13 cellular contexts compared by ENCODE assay signal in genomic region chr12:131137836-131138637, GRCh38.
DNase-seq lines count a peak whose midpoint lies in the region; FAIRE-seq and TF ChIP-seq lines count a peak whose summit lies in the region.
"Had no signal": no experiment of that assay in that cellular context is flagged by ENCODE, and none has a peak within 500 bp of the region (broad histone marks: within the 10 kb centered on the region; RNA-seq: fewer than 3 reads in every experiment).

No MANE protein-coding gene starts in this region.

- H3K4ac ChIP-seq in mesendoderm (ENCODE audit: low read depth, low read length): no peak overlapping the region

- no peaks in the 10 kb centered on the region for H3F3A ChIP-seq in Loucy (ENCODE audit: low read depth)

- H4K8ac ChIP-seq in mesendoderm (ENCODE audit: low read depth, low read length): no peak overlapping the region

- H3K27me3 ChIP-seq in BLaER1: no peaks in the 10 kb centered on the region
- H3K27me3 ChIP-seq in Loucy (ENCODE audit: insufficient read depth, low read length, poor library complexity, severe bottlenecking): no peaks in the 10 kb centered on the region
- no peaks in the 10 kb centered on the region for H3K27me3 ChIP-seq in dorsolateral prefrontal cortex
- no peaks in the 10 kb centered on the region for H3K27me3 ChIP-seq in mesendoderm (ENCODE audit: insufficient read depth, low read length, poor library complexity)

- FAIRE-seq in GM12892 (lab: Jason Lieb, UNC): no peak
- FAIRE-seq: colon had no signal

- H3K9ac ChIP-seq in BLaER1 (no peak overlapping the region), Loucy (ENCODE audit: low read depth, low read length, poor library complexity, severe bottlenecking) (no peak overlapping the region), mesendoderm (ENCODE audit: low read length) (no peak overlapping the region)

- H3K9me3 ChIP-seq in BLaER1 (no peaks in the 10 kb centered on the region), Loucy (ENCODE audit: insufficient read depth, low read depth, low read length) (no peaks in the 10 kb centered on the region)

- intact Hi-C loops in dorsolateral prefrontal cortex (cut with DNase I): loop anchor here in 1 of 2 donors (10.0 kb wide), 1 partner anchor 223 kb away; no protein-coding TSS in a partner anchor

- no peak overlapping the region for H3K56ac ChIP-seq in mesendoderm (ENCODE audit: low read length)

- no peak overlapping the region for H2BK15ac ChIP-seq in mesendoderm (replicated peaks; ENCODE audit: low read depth)

- no peak overlapping the region for H2BK5ac ChIP-seq in mesendoderm (ENCODE audit: low read length)

- peaks cover 37% of the 10 kb centered on the region for H3K4me1 ChIP-seq in BLaER1
- no peaks in the 10 kb centered on the region for H3K4me1 ChIP-seq in Loucy (ENCODE audit: insufficient read depth, low read length, poor library complexity, severe bottlenecking)
- H3K4me1 ChIP-seq in mesendoderm (ENCODE audit: control insufficient read depth, low read depth, low read length): no peaks in the 10 kb centered on the region

- no CpG with 5 or more reads among the region's 28 CpGs for WGBS in mesendoderm (ENCODE audit: extremely low coverage, insufficient coverage, low lambda C conversion rate)

- H3K4me3 ChIP-seq in BLaER1 (no peak overlapping the region), Loucy (ENCODE audit: low read length, poor library complexity, severe bottlenecking) (no peak overlapping the region), dorsolateral prefrontal cortex (no peak overlapping the region), mesendoderm (ENCODE audit: low read length) (no peak overlapping the region)

- TF ChIP-seq CTCF in Loucy (conservative IDR thresholded peaks at IDR 0.05; ENCODE audit: low read length): no peak; the same call in 1 of the 2 replicates
- no peak for TF ChIP-seq CTCF in dorsolateral prefrontal cortex (IDR thresholded peaks at IDR 0.05 in 54 of 56, conservative IDR thresholded peaks at IDR 0.05 in 2 of 56; ENCODE audit: low read depth in 1 of 56, partially characterized antibody in 56 of 56)

- no peak overlapping the region for H2BK120ac ChIP-seq in mesendoderm (ENCODE audit: low read depth, low read length)

- peak overlapping the region; percentile 37 for H3K4me2 ChIP-seq in BLaER1
- no peak overlapping the region for H3K4me2 ChIP-seq in Loucy (ENCODE audit: low read depth, low read length, poor library complexity, severe bottlenecking)
- no peak overlapping the region for H3K4me2 ChIP-seq in mesendoderm (ENCODE audit: low read length)

- H3K23ac ChIP-seq in mesendoderm (ENCODE audit: low read length): no peak overlapping the region

- no peaks in the 10 kb centered on the region for H3K79me1 ChIP-seq in mesendoderm (ENCODE audit: low read length)

- no peak overlapping the region for H2AK5ac ChIP-seq in mesendoderm (ENCODE audit: low read length)

- no peaks in the 10 kb centered on the region for H3K79me2 ChIP-seq in Loucy (ENCODE audit: insufficient read depth, low read length)
- no peaks in the 10 kb centered on the region for H3K79me2 ChIP-seq in mesendoderm (ENCODE audit: control insufficient read depth, insufficient read depth, low read length)

- H4K20me1 ChIP-seq in BLaER1 (no peaks in the 10 kb centered on the region), Loucy (ENCODE audit: insufficient read depth, low read length, poor library complexity, severe bottlenecking) (no peaks in the 10 kb centered on the region)

- no peak for TF ChIP-seq POLR2A in GM12892 (IDR thresholded peaks at IDR 0.05; ENCODE audit: low read depth, low read length)

- H3K27ac ChIP-seq in BLaER1 (no peak overlapping the region), dorsolateral prefrontal cortex (peak overlapping the region in 48 of 59 donors; percentile 10 to 86 (median 56)), mesendoderm (ENCODE audit: low read depth, low read length) (no peak overlapping the region)

- H3K36me3 ChIP-seq in BLaER1 (peaks cover 18% of the 10 kb centered on the region; the same call in 1 of the 2 replicates), Loucy (ENCODE audit: insufficient read depth, low read length) (no peaks in the 10 kb centered on the region), mesendoderm (ENCODE audit: control insufficient read depth, insufficient read depth, low read length) (no peaks in the 10 kb centered on the region)

- peak overlapping the region; percentile 17; the same call in 1 of the 2 replicates for H2AFZ ChIP-seq in Loucy (ENCODE audit: low read length)

- DNase-seq in dorsolateral prefrontal cortex (peak in 4 of 10 donors; percentile 46 to 66 (median 54)), mesendoderm (peak; percentile 5), AG20443 (ENCODE audit: low spot score) (no peak), HuH-7 (ENCODE audit: low spot score) (no peak), GM12892 (ENCODE audit: insufficient read length) (no peak), cortex of kidney (lab: John Stamatoyannopoulos, UW) (no peak)
- DNase-seq: activated CD4-positive, alpha-beta T cell treated with anti-CD3 and anti-CD28 coated beads, Interleukin-2, amount 50 U/mL, for 48 hours; CD4-positive, CD25-positive, alpha-beta regulatory T cell; GOT3; NCI-H524 treated with DMSO at 0.1 percent for 48 hours had no signal

- H3K18ac ChIP-seq in mesendoderm (ENCODE audit: low read length): no peak overlapping the region

- no peaks in the 10 kb centered on the region for H3K9me2 ChIP-seq in Loucy (replicated peaks; ENCODE audit: low read depth, low read length)

- no peak overlapping the region for H4K5ac ChIP-seq in mesendoderm (ENCODE audit: low read length)

Comparison
In these comparisons a context has a peak if more than half of its experiments do, and no peak if none do; other contexts are left out.
1. H3K27ac ChIP-seq: peak in dorsolateral prefrontal cortex (48 of 59); none in BLaER1 (single experiment) and mesendoderm (single experiment).